ENCODE assay signal across 21 cellular contexts in the genomic region with DNA sequence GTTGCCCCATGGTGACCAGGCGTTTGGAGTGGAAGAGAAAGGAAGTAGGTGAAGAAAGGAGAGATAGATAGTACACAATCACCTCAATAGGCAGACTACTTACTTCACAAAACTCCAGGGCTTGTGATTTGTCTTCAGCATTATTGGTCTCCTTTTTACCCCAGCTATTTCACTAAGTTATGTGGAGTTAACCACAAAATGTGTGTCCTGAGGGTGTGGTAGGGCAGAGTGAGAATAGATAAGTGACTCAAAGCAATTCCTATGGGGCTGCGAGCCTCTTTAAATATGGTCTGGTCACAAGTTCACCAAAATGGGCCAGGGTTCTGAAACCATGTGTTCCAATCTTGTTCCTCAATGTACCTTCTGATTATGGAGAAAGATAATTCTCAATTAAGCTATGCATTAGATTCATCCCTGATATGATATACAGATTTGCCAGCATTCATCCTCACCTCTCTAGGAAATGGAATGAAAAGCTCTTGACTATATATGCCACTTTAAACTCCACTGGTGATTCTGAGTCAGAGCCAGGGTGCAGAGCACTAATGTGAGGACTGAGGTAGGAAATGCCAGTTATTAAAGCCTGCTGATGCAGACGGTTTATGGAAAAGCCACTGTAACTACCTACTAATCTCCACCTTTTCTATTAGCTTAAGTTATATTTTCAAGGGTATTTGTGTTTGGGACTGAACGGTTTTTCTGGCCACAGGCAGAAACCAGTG.
DNase-seq lines count a peak whose midpoint lies in the region; ATAC-seq, FAIRE-seq and TF ChIP-seq lines count a peak whose summit lies in the region.
"Had no signal": no experiment of that assay in that cellular context is flagged by ENCODE, and none has a peak within 500 bp of the region (broad histone marks: within the 10 kb centered on the region; RNA-seq: fewer than 3 reads in every experiment).

No MANE protein-coding gene starts in this region.

- ATAC-seq in activated CD4-positive, CD25-positive, alpha-beta regulatory T cell treated with anti-CD3 and anti-CD28 coated beads, Interleukin-2, amount 50 U/mL, for 24 hours = no peak
- ATAC-seq: CD8-positive, alpha-beta T cell; Panc1 had no signal

- no peak overlapping the region for H3K4me2 ChIP-seq in keratinocyte (ENCODE audit: control insufficient read depth, extremely low read depth, insufficient read depth, low read depth, low read length)
- H3K4me2 ChIP-seq: BLaER1 had no signal

- H3K9me3 ChIP-seq in keratinocyte (ENCODE audit: control insufficient read depth, low read depth, low read length) = no peaks in the 10 kb centered on the region
- H3K9me3 ChIP-seq: BLaER1 had no signal

- H3K36me3 ChIP-seq in bronchial epithelial cell (ENCODE audit: control insufficient read depth, insufficient read depth, low read length) (no peaks in the 10 kb centered on the region), keratinocyte (ENCODE audit: control insufficient read depth in 2 of 2, extremely low read depth in 1 of 2, insufficient read depth in 2 of 2, low read length in 2 of 2) (no peaks in the 10 kb centered on the region)
- H3K36me3 ChIP-seq: BLaER1 had no signal

- DNase-seq in CMK (ENCODE audit: low read depth) (peak; percentile 52), SW480 (ENCODE audit: low spot score) (peak; percentile 49), bronchial epithelial cell (ENCODE audit: low read depth) (peak; percentile 22), keratinocyte (ENCODE audit: low read depth, low spot score) (no peak), RPMI8226 (no peak), NCI-H2196 (lab: John Stamatoyannopoulos, UW; ENCODE audit: unreplicated experiment) (no peak), DMS79 (lab: John Stamatoyannopoulos, UW) (no peak)
- DNase-seq: CD8-positive, alpha-beta T cell; DMS79 treated with DMSO at 0.1 percent for 48 hours; H9; NCI-H1436; NCI-H2029; NCI-H510A; NCI-H774; Right ventricle myocardium superior had no signal

- no peaks in the 10 kb centered on the region for H4K20me1 ChIP-seq in keratinocyte (ENCODE audit: control insufficient read depth, extremely low read depth, insufficient read depth, low read length)
- H4K20me1 ChIP-seq: BLaER1 had no signal

- TF ChIP-seq CTCF in bronchial epithelial cell (IDR thresholded peaks at IDR 0.05; ENCODE audit: insufficient read depth, low read length, severe bottlenecking) (no peak), keratinocyte (optimal IDR thresholded peaks at IDR 0.05 in 1 of 3, IDR thresholded peaks at IDR 0.05 in 1 of 3, conservative IDR thresholded peaks at IDR 0.05 in 1 of 3; ENCODE audit: extremely low read depth in 1 of 3, insufficient read depth in 2 of 3, low read length in 3 of 3) (no peak)

- dilution Hi-C loops in keratinocyte (cut with MboI; ENCODE audit: extremely low pct_ligation_motif_present, low sequenced_read_pairs) = no loop called here

- no peak overlapping the region for H3K4me3 ChIP-seq in bronchial epithelial cell (ENCODE audit: low read depth, low read length)
- H3K4me3 ChIP-seq in keratinocyte (ENCODE audit: control insufficient read depth in 2 of 3, extremely low read depth in 1 of 3, insufficient read depth in 2 of 3, low read depth in 1 of 3, low read length in 3 of 3) = no peak overlapping the region
- H3K4me3 ChIP-seq: BLaER1 had no signal

- peak overlapping the region; percentile 29 for H2AFZ ChIP-seq in keratinocyte (ENCODE audit: control insufficient read depth, low read length)

- H3K9me1 ChIP-seq in keratinocyte (ENCODE audit: control insufficient read depth, extremely low read depth, insufficient read depth, low read length) = no peaks in the 10 kb centered on the region

- no peak overlapping the region for H3K27ac ChIP-seq in keratinocyte (ENCODE audit: control insufficient read depth, insufficient read depth, low read length)
- H3K27ac ChIP-seq: BLaER1, HL-60 had no signal

- H3K79me2 ChIP-seq in keratinocyte (ENCODE audit: control insufficient read depth, insufficient read depth, low read length) = no peaks in the 10 kb centered on the region

- H3K27me3 ChIP-seq in bronchial epithelial cell (ENCODE audit: control insufficient read depth, insufficient read depth, low read length) (no peaks in the 10 kb centered on the region), keratinocyte (ENCODE audit: control insufficient read depth, extremely low read depth, insufficient read depth, low read length) (no peaks in the 10 kb centered on the region)
- H3K27me3 ChIP-seq: BLaER1 had no signal

- no peak overlapping the region for H3K9ac ChIP-seq in keratinocyte (ENCODE audit: control insufficient read depth, extremely low read depth, insufficient read depth, low read length)
- H3K9ac ChIP-seq: BLaER1 had no signal

- no peak for FAIRE-seq in bronchial epithelial cell (lab: Jason Lieb, UNC)
- no peak for FAIRE-seq in keratinocyte (lab: Jason Lieb, UNC)
- FAIRE-seq: A204.1, D721Med had no signal

- H3K4me1 ChIP-seq in keratinocyte (ENCODE audit: control insufficient read depth, extremely low read depth, insufficient read depth, low read length) = peaks cover 5% of the 10 kb centered on the region
- H3K4me1 ChIP-seq: BLaER1 had no signal

Comparison
In these comparisons a context has a peak if more than half of its experiments do, and no peak if none do; other contexts are left out.
1. DNase-seq: peak in CMK (single experiment), SW480 (single experiment) and bronchial epithelial cell (single experiment); none in keratinocyte (single experiment), RPMI8226 (single experiment), NCI-H2196 (single experiment) and DMS79 (single experiment).